ENCODE assay signal across 8 cellular contexts in genomic region chr7:158856883-158857668, GRCh38. TPM values are rescaled to one million over a fixed set of nuclear protein-coding genes. Genes with fewer than 3 reads are reported as not detected.
DNase-seq lines count a peak whose midpoint lies in the region; ATAC-seq and TF ChIP-seq lines count a peak whose summit lies in the region.

No MANE protein-coding gene starts in this region.

- peak overlapping the region; percentile 78 for H2AFZ ChIP-seq in mammary epithelial cell (ENCODE audit: low read depth, low read length)

- H3K9ac ChIP-seq in HUES48 (ENCODE audit: low read depth, low read length), result peak overlapping the region; percentile 42; the same call in 1 of the 2 replicates
- H3K9ac ChIP-seq in mammary epithelial cell (ENCODE audit: insufficient read depth, low read length), result peak overlapping the region; percentile 79

- intact Hi-C loops in A673 (cut with micrococcal nuclease; ENCODE audit: unreplicated experiment) (loop anchor here (1.0 to 10.0 kb wide), 2 partner anchors 28 to 152 kb away; partner anchors contain the start of genes ESYT2 and NCAPG2), mammary epithelial cell (cut with micrococcal nuclease) (loop anchor here (1.0 to 2.0 kb wide), 3 partner anchors 27 to 153 kb away; partner anchors contain the start of gene NCAPG2)

- dilution Hi-C loops in mammary epithelial cell (cut with HindIII; ENCODE audit: low sequenced_read_pairs), result no loop called here

- H3K36me3 ChIP-seq in A673 (ENCODE audit: insufficient read depth, low read length, poor library complexity, severe bottlenecking), result no peaks in the 10 kb centered on the region
- no peaks in the 10 kb centered on the region for H3K36me3 ChIP-seq in HUES48 (ENCODE audit: control insufficient read depth, insufficient read depth, low read length)
- no peaks in the 10 kb centered on the region for H3K36me3 ChIP-seq in mammary epithelial cell (ENCODE audit: insufficient read depth, low read length)

- TF ChIP-seq CTCF in A673 (conservative IDR thresholded peaks at IDR 0.05; ENCODE audit: low read depth, low read length) (no peak), mammary epithelial cell (conservative IDR thresholded peaks at IDR 0.05 in 1 of 2, IDR thresholded peaks at IDR 0.05 in 1 of 2; ENCODE audit: extremely low read depth in 1 of 2, insufficient read depth in 1 of 2, low read depth in 1 of 2, low read length in 2 of 2) (no peak)

- H3K79me2 ChIP-seq in mammary epithelial cell (ENCODE audit: insufficient read depth, low read length), result peaks cover 44% of the 10 kb centered on the region

- POLR2A ChIA-PET in A673 (lab: Charles Lee; ENCODE audit: low non-redundant PET), result interaction anchor here (0.6 kb wide), 1 partner anchor 40 kb away, joined by 3 read pairs; no protein-coding TSS in a partner anchor

- peak overlapping the region; percentile 82 for H3K27ac ChIP-seq in A673 (ENCODE audit: low read depth, low read length, poor library complexity, severe bottlenecking)
- peak overlapping the region; percentile 53 for H3K27ac ChIP-seq in HUES48 (ENCODE audit: low read depth, low read length)
- H3K27ac ChIP-seq in mammary epithelial cell (ENCODE audit: insufficient read depth, low read depth, low read length), result peak overlapping the region; percentile 86

- WGBS in mammary epithelial cell (ENCODE audit: low coverage, missing lambda C conversion rate), result 2% methylated on average over 10 of the region's 31 CpGs

- BruUV-seq in A673 (replicated peaks; lab: Mats Ljungman, UMichigan) (TSS peak; percentile 40), mammary epithelial cell (replicated peaks; lab: Mats Ljungman, UMichigan) (TSS peak; percentile 27)

- DNase-seq in A673 (ENCODE audit: low spot score) (no peak), mammary epithelial cell (no peak), AML-193 (lab: John Stamatoyannopoulos, UW) (no peak), NCI-H1048 (lab: John Stamatoyannopoulos, UW) (no peak), NCI-H1105 treated with DMSO at 0.1 percent for 48 hours (lab: John Stamatoyannopoulos, UW) (no peak)

- H3K4me1 ChIP-seq in A673 (ENCODE audit: insufficient read depth, low read length, poor library complexity, severe bottlenecking), result peaks cover 7% of the 10 kb centered on the region
- peaks cover 37% of the 10 kb centered on the region for H3K4me1 ChIP-seq in HUES48 (ENCODE audit: control insufficient read depth, insufficient read depth, low read length)
- H3K4me1 ChIP-seq in mammary epithelial cell (ENCODE audit: insufficient read depth, low read length), result peaks cover 14% of the 10 kb centered on the region
- H3K4me1 ChIP-seq in mononuclear cell (ENCODE audit: insufficient read depth, low read length), result peaks cover 12% of the 10 kb centered on the region

- CTCF ChIA-PET in A673 (lab: Charles Lee), result no interaction called here
- CTCF ChIA-PET in mammary epithelial cell (lab: Charles Lee; ENCODE audit: low non-redundant PET), result no interaction called here

- peak overlapping the region; percentile 84 for H3K4me2 ChIP-seq in mammary epithelial cell (ENCODE audit: insufficient read depth, low read depth, low read length)

- in situ Hi-C loops in mammary epithelial cell (cut with MboI; ENCODE audit: low sequenced_read_pairs in 2 of 2), result no loop called here

- H3K27me3 ChIP-seq in A673 (replicated peaks; ENCODE audit: insufficient read depth, low read depth, low read length, poor library complexity) (no peaks in the 10 kb centered on the region), HUES48 (ENCODE audit: control insufficient read depth, insufficient read depth, low read length) (no peaks in the 10 kb centered on the region), mammary epithelial cell (ENCODE audit: insufficient read depth, low read length) (no peaks in the 10 kb centered on the region), mononuclear cell (ENCODE audit: insufficient read depth, low read length) (no peaks in the 10 kb centered on the region)

- no peaks in the 10 kb centered on the region for H3K9me3 ChIP-seq in A673 (ENCODE audit: low read depth, low read length, poor library complexity, severe bottlenecking)
- no peaks in the 10 kb centered on the region for H3K9me3 ChIP-seq in HUES48 (ENCODE audit: control insufficient read depth, insufficient read depth, low read length)
- H3K9me3 ChIP-seq in mammary epithelial cell (replicated peaks; ENCODE audit: insufficient read depth, low read length), result no peaks in the 10 kb centered on the region
- H3K9me3 ChIP-seq in mononuclear cell (ENCODE audit: low read depth, low read length), result no peaks in the 10 kb centered on the region

- ATAC-seq in GM19372 (IDR thresholded peaks at IDR 0.05; ENCODE audit: low read depth, unreplicated experiment), result peak; percentile 21

- H4K20me1 ChIP-seq in mammary epithelial cell (ENCODE audit: insufficient read depth, low read length), result no peaks in the 10 kb centered on the region

- H3K4me3 ChIP-seq in A673 (ENCODE audit: low read depth, low read length, poor library complexity, severe bottlenecking), result peak overlapping the region; percentile 92
- peak overlapping the region; percentile 96 for H3K4me3 ChIP-seq in HUES48 (ENCODE audit: low read depth, low read length)
- H3K4me3 ChIP-seq in mammary epithelial cell (replicated peaks in 1 of 3; ENCODE audit: insufficient read depth in 1 of 3, low read depth in 2 of 3, low read length in 3 of 3), result peak overlapping the region; percentile 55 to 72 (median 66)
- peak overlapping the region; percentile 83 for H3K4me3 ChIP-seq in mononuclear cell (ENCODE audit: low read length)

RNA-seq across cellular contexts. Expression of gene DYNC2I1, which starts 0.7 kb away (rescaled TPM):
- 20.1 and 20.7 TPM in 2 replicates for total RNA-seq in A673 (2021)
- 10 to 100 TPM in 1 of 2 donors, 1 to 10 TPM in 1; 5.0 to 18.4 TPM for total RNA-seq in mammary epithelial cell
- 10.5 TPM for polyA plus RNA-seq in mammary epithelial cell
- 2.3 TPM for polyA minus RNA-seq in mammary epithelial cell
- 5.5 TPM for total RNA-seq in mononuclear cell

RNA-seq across cellular contexts. Expression of gene ESYT2, which starts 27.8 kb away (rescaled TPM):
- total RNA-seq in A673 (2021), result 33.3 and 37.5 TPM in 2 replicates
- 100 to 1,000 TPM in 1 of 2 donors, 10 to 100 TPM in 1; 78.9 to 101 TPM for total RNA-seq in mammary epithelial cell
- polyA plus RNA-seq in mammary epithelial cell, result 60.5 TPM
- polyA minus RNA-seq in mammary epithelial cell, result 84.7 TPM
- 145 TPM for total RNA-seq in mononuclear cell
